In the genomic region with DNA sequence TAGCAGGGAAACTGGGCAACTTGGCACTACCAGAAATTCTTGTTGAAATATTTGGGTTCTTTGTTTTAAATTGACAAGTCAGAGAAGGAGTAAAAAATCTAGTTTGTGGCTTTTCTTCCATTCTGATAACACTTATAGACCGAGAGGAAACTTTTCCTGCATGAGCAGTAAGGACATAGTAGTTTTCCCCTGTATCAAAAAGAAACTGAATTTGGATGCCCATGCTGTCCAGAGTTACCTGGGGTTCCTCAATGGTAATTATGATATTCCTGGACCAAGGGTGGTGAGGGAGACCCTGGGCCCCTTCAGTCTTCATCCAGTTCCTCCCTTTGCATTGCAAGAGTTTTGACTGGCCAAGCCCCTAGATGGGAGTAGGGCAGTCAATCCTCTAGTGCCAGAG, we compare ENCODE assay signal across 40 cellular contexts. TPM values are rescaled to one million over a fixed set of nuclear protein-coding genes. Genes with fewer than 3 reads are reported as not detected.
"Had no signal": no experiment of that assay in that cellular context is flagged by ENCODE, and none has a peak within 500 bp of the region (broad histone marks: within the 10 kb centered on the region; RNA-seq: fewer than 3 reads in every experiment).

No MANE protein-coding gene starts in this region.

- FAIRE-seq: bronchial epithelial cell, TTC549 had no signal

- H3K27ac Mint-ChIP-seq: activated CD4-positive, alpha-beta memory T cell treated with anti-CD3 and anti-CD28 coated beads, Interleukin-2, amount 10 ng/mL, durations not matched to agents 7 days and 5 days; activated CD4-positive, alpha-beta T cell treated with anti-CD3 and anti-CD28 coated beads for 36 hours; activated CD4-positive, alpha-beta T cell treated with anti-CD3 and anti-CD28 coated beads, Interleukin-2, amount 10 ng/mL, durations not matched to agents 7 days and 5 days; activated CD8-positive, alpha-beta memory T cell treated with anti-CD3 and anti-CD28 coated beads, Interleukin-2, amount 10 ng/mL, durations not matched to agents 7 days and 5 days; activated CD8-positive, alpha-beta T cell treated with anti-CD3 and anti-CD28 coated beads, Interleukin-2, amount 10 ng/mL, durations not matched to agents 7 days and 5 days; activated naive CD4-positive, alpha-beta T cell treated with anti-CD3 and anti-CD28 coated beads, Interleukin-2, amount 10 ng/mL, durations not matched to agents 7 days and 5 days; activated naive CD4-positive, alpha-beta T cell treated with anti-CD3 and anti-CD28 coated beads, Interleukin-2, amount 50 U/mL, for 24 hours; activated naive CD8-positive, alpha-beta T cell; activated naive CD8-positive, alpha-beta T cell treated with anti-CD3 and anti-CD28 coated beads, Interleukin-2, amount 10 ng/mL, durations not matched to agents 7 days and 5 days; activated naive CD8-positive, alpha-beta T cell treated with anti-CD3 and anti-CD28 coated beads, Interleukin-2, amount 50 U/mL, for 24 hours; activated T-cell treated with anti-CD3 and anti-CD28 coated beads, Interleukin-2, amount 50 U/mL, for 24 hours; activated T-helper 2 cell treated with anti-CD3 and anti-CD28 coated beads, Interferon-gamma antibody, Interleukin-2, Interleukin-4, amounts not matched to agents 10 μg/mL and 5 μg/mL and 100 μg/mL, durations not matched to agents 14 hours and 24 hours and 36 hours; brain; T-helper 1 cell treated with Interleukin-12 subunit alpha and Interleukin-12 subunit beta and Interleukin-4 antibody, amounts not matched to agents 30 μg/mL and 1 μg/mL, for 36 hours; T-helper 2 cell treated with Interferon-gamma antibody and Interleukin-4, amounts not matched to agents 5 μg/mL and 100 μg/mL, for 36 hours; WTC11 had no signal

- H3K4me3 Mint-ChIP-seq: activated CD4-positive, alpha-beta memory T cell treated with anti-CD3 and anti-CD28 coated beads, Interleukin-2, amount 10 ng/mL, durations not matched to agents 7 days and 5 days; activated CD4-positive, alpha-beta T cell treated with anti-CD3 and anti-CD28 coated beads for 36 hours; activated CD4-positive, alpha-beta T cell treated with anti-CD3 and anti-CD28 coated beads, Interleukin-2, amount 10 ng/mL, durations not matched to agents 7 days and 5 days; activated CD8-positive, alpha-beta memory T cell treated with anti-CD3 and anti-CD28 coated beads, Interleukin-2, amount 10 ng/mL, durations not matched to agents 7 days and 5 days; activated CD8-positive, alpha-beta T cell treated with anti-CD3 and anti-CD28 coated beads, Interleukin-2, amount 10 ng/mL, durations not matched to agents 7 days and 5 days; activated naive CD4-positive, alpha-beta T cell treated with anti-CD3 and anti-CD28 coated beads, Interleukin-2, amount 10 ng/mL, durations not matched to agents 7 days and 5 days; activated naive CD4-positive, alpha-beta T cell treated with anti-CD3 and anti-CD28 coated beads, Interleukin-2, amount 50 U/mL, for 24 hours; activated naive CD8-positive, alpha-beta T cell; activated naive CD8-positive, alpha-beta T cell treated with anti-CD3 and anti-CD28 coated beads, Interleukin-2, amount 10 ng/mL, durations not matched to agents 7 days and 5 days; activated naive CD8-positive, alpha-beta T cell treated with anti-CD3 and anti-CD28 coated beads, Interleukin-2, amount 50 U/mL, for 24 hours; activated T-cell treated with anti-CD3 and anti-CD28 coated beads, Interleukin-2, amount 50 U/mL, for 24 hours; brain; central memory CD8-positive, alpha-beta T cell; T-helper 1 cell treated with Interleukin-12 subunit alpha and Interleukin-12 subunit beta and Interleukin-4 antibody, amounts not matched to agents 30 μg/mL and 1 μg/mL, for 36 hours; T-helper 2 cell treated with Interferon-gamma antibody and Interleukin-4, amounts not matched to agents 5 μg/mL and 100 μg/mL, for 36 hours; WTC11 had no signal

- H3K36me3 ChIP-seq: ascending aorta, cardiac muscle cell, WERI-Rb-1 had no signal

- ATAC-seq: activated CD4-positive, alpha-beta T cell treated with anti-CD3 and anti-CD28 coated beads for 36 hours; activated CD4-positive, CD25-positive, alpha-beta regulatory T cell treated with anti-CD3 and anti-CD28 coated beads, Interleukin-2, amount 50 U/mL, for 24 hours; activated CD8-positive, alpha-beta memory T cell treated with anti-CD3 and anti-CD28 coated beads, Interleukin-2, amount 10 ng/mL, durations not matched to agents 7 days and 5 days; activated CD8-positive, alpha-beta T cell treated with anti-CD3 and anti-CD28 coated beads, Interleukin-2, amount 10 ng/mL, durations not matched to agents 7 days and 5 days; activated naive CD8-positive, alpha-beta T cell treated with anti-CD3 and anti-CD28 coated beads, Interleukin-2, amount 50 U/mL, for 24 hours; WTC11 had no signal

- H3K9me3 Mint-ChIP-seq: activated naive CD4-positive, alpha-beta T cell treated with anti-CD3 and anti-CD28 coated beads, Interleukin-2, amount 50 U/mL, for 24 hours; central memory CD8-positive, alpha-beta T cell had no signal

- H3K36me3 Mint-ChIP-seq: activated naive CD4-positive, alpha-beta T cell treated with anti-CD3 and anti-CD28 coated beads, Interleukin-2, amount 10 ng/mL, durations not matched to agents 7 days and 5 days; activated naive CD8-positive, alpha-beta T cell treated with anti-CD3 and anti-CD28 coated beads, Interleukin-2, amount 10 ng/mL, durations not matched to agents 7 days and 5 days; brain had no signal

- H3K27ac ChIP-seq: ascending aorta, cardiac muscle cell, WERI-Rb-1 had no signal

- H3K4me1 ChIP-seq: ascending aorta had no signal

- H3K4me3 ChIP-seq: ascending aorta, cardiac muscle cell had no signal

- H3K27me3 ChIP-seq: ascending aorta, cardiac muscle cell had no signal

- H3K4me1 Mint-ChIP-seq: activated CD4-positive, alpha-beta T cell treated with anti-CD3 and anti-CD28 coated beads for 36 hours; activated CD4-positive, alpha-beta T cell treated with anti-CD3 and anti-CD28 coated beads, Interleukin-2, amount 10 ng/mL, durations not matched to agents 7 days and 5 days; activated naive CD4-positive, alpha-beta T cell treated with anti-CD3 and anti-CD28 coated beads, Interleukin-2, amount 10 ng/mL, durations not matched to agents 7 days and 5 days; activated naive CD4-positive, alpha-beta T cell treated with anti-CD3 and anti-CD28 coated beads, Interleukin-2, amount 50 U/mL, for 24 hours; activated naive CD8-positive, alpha-beta T cell treated with anti-CD3 and anti-CD28 coated beads, Interleukin-2, amount 50 U/mL, for 24 hours; brain; central memory CD8-positive, alpha-beta T cell; WTC11 had no signal

- DNase-seq: activated CD4-positive, alpha-beta memory T cell treated with anti-CD3 and anti-CD28 coated beads, Interleukin-2, amount 10 ng/mL, durations not matched to agents 7 days and 5 days; activated CD4-positive, alpha-beta T cell treated with anti-CD3 and anti-CD28 coated beads for 1 hour; activated CD4-positive, alpha-beta T cell treated with anti-CD3 and anti-CD28 coated beads for 36 hours; activated CD4-positive, alpha-beta T cell treated with anti-CD3 and anti-CD28 coated beads for 48 hours; activated CD4-positive, alpha-beta T cell treated with anti-CD3 and anti-CD28 coated beads, Interleukin-2, amount 10 ng/mL, durations not matched to agents 7 days and 5 days; activated CD4-positive, alpha-beta T cell treated with anti-CD3 and anti-CD28 coated beads, Interleukin-2, amount 50 U/mL, for 48 hours; activated CD4-positive, CD25-positive, alpha-beta regulatory T cell; activated CD8-positive, alpha-beta memory T cell treated with anti-CD3 and anti-CD28 coated beads for 24 hours; activated CD8-positive, alpha-beta memory T cell treated with anti-CD3 and anti-CD28 coated beads, Interleukin-2, amount 10 ng/mL, durations not matched to agents 7 days and 5 days; activated CD8-positive, alpha-beta memory T cell treated with anti-CD3 and anti-CD28 coated beads, Interleukin-2, amount 50 U/mL, for 48 hours; activated CD8-positive, alpha-beta T cell treated with anti-CD3 and anti-CD28 coated beads, Interleukin-2, amount 10 ng/mL, durations not matched to agents 7 days and 5 days; activated effector memory CD4-positive, alpha-beta T cell treated with Interleukin-2 at 50 U/mL for 16 hours; activated gamma-delta T cell; activated naive CD4-positive, alpha-beta T cell treated with anti-CD3 and anti-CD28 coated beads, Interleukin-2, amount 10 ng/mL, durations not matched to agents 7 days and 5 days; activated naive CD4-positive, alpha-beta T cell treated with Interleukin-2 at 50 U/mL for 16 hours; activated naive CD8-positive, alpha-beta T cell treated with anti-CD3 and anti-CD28 coated beads, Interleukin-2, amount 10 ng/mL, durations not matched to agents 7 days and 5 days; activated naive CD8-positive, alpha-beta T cell treated with anti-CD3 and anti-CD28 coated beads, Interleukin-2, amount 50 U/mL, for 24 hours; activated T-cell treated with anti-CD3 and anti-CD28 coated beads, Interleukin-2, amount 50 U/mL, for 24 hours; activated T-cell treated with anti-CD3 and anti-CD28 coated beads, Interleukin-2, amount 50 U/mL, for 48 hours; amygdala; anterior cingulate cortex; caudate nucleus; cerebellar nuclear complex; T-helper 1 cell; T-helper 2 cell; T-helper 9 cell; WERI-Rb-1 had no signal

- H3K27me3 Mint-ChIP-seq: activated CD4-positive, alpha-beta T cell treated with anti-CD3 and anti-CD28 coated beads for 36 hours; activated CD8-positive, alpha-beta memory T cell treated with anti-CD3 and anti-CD28 coated beads, Interleukin-2, amount 10 ng/mL, durations not matched to agents 7 days and 5 days; activated naive CD4-positive, alpha-beta T cell treated with anti-CD3 and anti-CD28 coated beads, Interleukin-2, amount 10 ng/mL, durations not matched to agents 7 days and 5 days; activated naive CD8-positive, alpha-beta T cell treated with anti-CD3 and anti-CD28 coated beads, Interleukin-2, amount 10 ng/mL, durations not matched to agents 7 days and 5 days; brain; central memory CD8-positive, alpha-beta T cell had no signal

- H3K9me3 ChIP-seq: ascending aorta had no signal

RNA-seq across cellular contexts. Expression of a gene that starts 19.9 kb away (rescaled TPM):
- total RNA-seq: activated CD4-positive, alpha-beta T cell treated with anti-CD3 and anti-CD28 coated beads for 36 hours; activated CD4-positive, alpha-beta T cell treated with anti-CD3 and anti-CD28 coated beads, Interleukin-2, amount 10 ng/mL, durations not matched to agents 7 days and 5 days; activated CD8-positive, alpha-beta memory T cell treated with anti-CD3 and anti-CD28 coated beads, Interleukin-2, amount 10 ng/mL, durations not matched to agents 7 days and 5 days; activated CD8-positive, alpha-beta T cell treated with anti-CD3 and anti-CD28 coated beads, Interleukin-2, amount 10 ng/mL, durations not matched to agents 7 days and 5 days; activated naive CD8-positive, alpha-beta T cell treated with anti-CD3 and anti-CD28 coated beads, Interleukin-2, amount 10 ng/mL, durations not matched to agents 7 days and 5 days; activated T-helper 2 cell treated with anti-CD3 and anti-CD28 coated beads, Interferon-gamma antibody, Interleukin-2, Interleukin-4, amounts not matched to agents 10 μg/mL and 5 μg/mL and 100 μg/mL, durations not matched to agents 14 hours and 24 hours and 36 hours had no signal

RNA-seq across cellular contexts. Expression of a gene that starts 37.4 kb away (rescaled TPM):
- total RNA-seq: activated CD4-positive, alpha-beta T cell treated with anti-CD3 and anti-CD28 coated beads, Interleukin-2, amount 10 ng/mL, durations not matched to agents 7 days and 5 days; activated CD8-positive, alpha-beta T cell treated with anti-CD3 and anti-CD28 coated beads, Interleukin-2, amount 10 ng/mL, durations not matched to agents 7 days and 5 days; activated naive CD8-positive, alpha-beta T cell treated with anti-CD3 and anti-CD28 coated beads, Interleukin-2, amount 10 ng/mL, durations not matched to agents 7 days and 5 days; cardiac muscle cell had no signal
- polyA plus RNA-seq: cardiac muscle cell had no signal

RNA-seq across cellular contexts. Expression of a gene that starts 53.3 kb away (rescaled TPM):
- total RNA-seq: activated CD4-positive, alpha-beta memory T cell treated with anti-CD3 and anti-CD28 coated beads, Interleukin-2, amount 10 ng/mL, durations not matched to agents 7 days and 5 days; activated CD4-positive, alpha-beta T cell treated with anti-CD3 and anti-CD28 coated beads, Interleukin-2, amount 10 ng/mL, durations not matched to agents 7 days and 5 days had no signal
